In genomic region chr14:105050551-105050897, GRCh38 we compare ENCODE assay signal across 13 cellular contexts. TPM values are rescaled to one million over a fixed set of nuclear protein-coding genes. Genes with fewer than 3 reads are reported as not detected.
A peak's percentile ranks its signal among the peaks of the same experiment; 100 is the strongest.
DNase-seq lines count a peak whose midpoint lies in the region; ATAC-seq, FAIRE-seq and TF ChIP-seq lines count a peak whose summit lies in the region.
"Had no signal": no experiment of that assay in that cellular context is flagged by ENCODE, and none has a peak within 500 bp of the region (broad histone marks: within the 10 kb centered on the region; RNA-seq: fewer than 3 reads in every experiment).

No MANE protein-coding gene starts in this region.

- peaks cover 7% of the 10 kb centered on the region for H3K4me1 Mint-ChIP-seq in activated T-cell treated with anti-CD3 and anti-CD28 coated beads, Interleukin-2, amount 50 U/mL, for 72 hours (ENCODE audit: low read depth)

- H3K36me3 ChIP-seq in kidney (ENCODE audit: control insufficient read depth in 1 of 2, insufficient read depth in 2 of 2, low read length in 2 of 2) (no peaks in the 10 kb centered on the region), MG63 (no peaks in the 10 kb centered on the region), hepatocyte (replicated peaks; ENCODE audit: insufficient read depth, low read depth) (no peaks in the 10 kb centered on the region)
- H3K36me3 ChIP-seq: right lobe of liver had no signal

- H3K27me3 Mint-ChIP-seq in activated T-cell treated with anti-CD3 and anti-CD28 coated beads, Interleukin-2, amount 50 U/mL, for 72 hours (ENCODE audit: low read depth): no peaks in the 10 kb centered on the region

- no peak overlapping the region for H2AFZ ChIP-seq in hepatocyte

- no peaks in the 10 kb centered on the region for H3K9me3 Mint-ChIP-seq in activated T-cell treated with anti-CD3 and anti-CD28 coated beads, Interleukin-2, amount 50 U/mL, for 72 hours

- H3K4me3 Mint-ChIP-seq in activated T-cell treated with anti-CD3 and anti-CD28 coated beads, Interleukin-2, amount 50 U/mL, for 72 hours: no peak overlapping the region

- TF ChIP-seq CTCF in kidney (IDR thresholded peaks at IDR 0.05; ENCODE audit: borderline replicate concordance, extremely low read depth, insufficient read depth) (no peak), hepatocyte (IDR thresholded peaks at IDR 0.05; ENCODE audit: poor library complexity) (no peak)

- FAIRE-seq in HTR-8/SVneo (lab: Jason Lieb, UNC) (peak; percentile 76), RCC 7860 (lab: Jason Lieb, UNC) (no peak), kidney (lab: Jason Lieb, UNC) (no peak)
- FAIRE-seq: endometrium, keratinocyte had no signal

- H3K4me3 ChIP-seq in kidney (ENCODE audit: low read length in 2 of 2): no peak overlapping the region
- no peak overlapping the region for H3K4me3 ChIP-seq in MG63
- no peak overlapping the region for H3K4me3 ChIP-seq in hepatocyte
- H3K4me3 ChIP-seq: right lobe of liver had no signal

- H3K4me2 ChIP-seq in hepatocyte: no peak overlapping the region

- intact Hi-C loops in kidney (cut with DNase I): no loop called here

- no peak for ATAC-seq in activated T-cell treated with anti-CD3 and anti-CD28 coated beads, Interleukin-2, amount 50 U/mL, for 72 hours (replicated peaks in 1 of 2)

- H3K9me3 ChIP-seq in kidney (ENCODE audit: control insufficient read depth in 1 of 2, low read length in 2 of 2): no peaks in the 10 kb centered on the region
- no peaks in the 10 kb centered on the region for H3K9me3 ChIP-seq in MG63
- H3K9me3 ChIP-seq in hepatocyte (ENCODE audit: low read depth): no peaks in the 10 kb centered on the region
- H3K9me3 ChIP-seq: right lobe of liver had no signal

- peaks cover 10 to 14% of the 10 kb centered on the region in 2 donors for H3K36me3 Mint-ChIP-seq in activated T-cell treated with anti-CD3 and anti-CD28 coated beads, Interleukin-2, amount 50 U/mL, for 72 hours (ENCODE audit: insufficient read depth in 2 of 2)

- H3K4me1 ChIP-seq in kidney (ENCODE audit: control insufficient read depth in 1 of 2, insufficient read depth in 1 of 2, low read depth in 1 of 2, low read length in 2 of 2) (peaks cover 0 to 8% of the 10 kb centered on the region in 2 donors), hepatocyte (ENCODE audit: insufficient read depth) (peaks cover 2% of the 10 kb centered on the region)

- H3K9ac ChIP-seq in kidney (ENCODE audit: low read length in 2 of 2): no peak overlapping the region

- in situ Hi-C loops in Caki2 (cut with HindIII; ENCODE audit: low pct_unique_long_range_greater_than_20kb, low sequenced_read_pairs): no loop called here

- H3K27ac ChIP-seq in kidney (ENCODE audit: low read depth in 2 of 2, low read length in 2 of 2) (no peak overlapping the region), hepatocyte (no peak overlapping the region)
- H3K27ac ChIP-seq: right lobe of liver had no signal

- DNase-seq in Caki2 (ENCODE audit: low read depth) (peak; percentile 49), HTR-8/SVneo (ENCODE audit: insufficient read length, low spot score) (peak; percentile 44), RCC 7860 (ENCODE audit: low spot score) (peak; percentile 8), kidney (peak; percentile 96), NCI-H82 (lab: John Stamatoyannopoulos, UW) (no peak), MG63 (no peak), hepatocyte (ENCODE audit: low spot score) (no peak)
- DNase-seq in activated T-cell treated with anti-CD3 and anti-CD28 coated beads, Interleukin-2, amount 50 U/mL, for 72 hours: no peak
- DNase-seq: activated naive CD4-positive, alpha-beta T cell treated with anti-CD3 and anti-CD28 coated beads, Interleukin-2, amount 50 U/mL, for 16 hours; NCI-H2227 treated with DMSO at 0.1 percent for 48 hours had no signal

- H3K27me3 ChIP-seq in MG63 (no peaks in the 10 kb centered on the region), hepatocyte (no peaks in the 10 kb centered on the region)
- H3K27me3 ChIP-seq: right lobe of liver had no signal

- no peaks in the 10 kb centered on the region for H3K9me2 ChIP-seq in hepatocyte (replicated peaks; ENCODE audit: insufficient read depth)

- H3K27ac Mint-ChIP-seq in activated T-cell treated with anti-CD3 and anti-CD28 coated beads, Interleukin-2, amount 50 U/mL, for 72 hours: no peak overlapping the region

- H3K79me2 ChIP-seq in hepatocyte: no peaks in the 10 kb centered on the region

- no peaks in the 10 kb centered on the region for H4K20me1 ChIP-seq in hepatocyte (ENCODE audit: insufficient read depth, poor library complexity, severe bottlenecking)

- 75% methylated on average over 10 of the region's 10 CpGs for WGBS in hepatocyte (ENCODE audit: low lambda C conversion rate, missing lambda C conversion rate)

RNA-seq across cellular contexts. Expression of gene GPR132, which starts 14.7 kb away (rescaled TPM):
- 0.71 TPM in 1 of 2 replicates, not detected in the other for total RNA-seq in Caki2 (2014; rRNA removed; shearing (Covaris generic); ENCODE audit: low replicate concordance)
- 4.2 TPM for total RNA-seq in kidney
- 0.17 TPM for polyA plus RNA-seq in kidney (ENCODE audit: insufficient read depth, low read depth, low replicate concordance)
- 10 to 100 TPM; 38.2 to 49.6 TPM for total RNA-seq in activated T-cell treated with anti-CD3 and anti-CD28 coated beads, Interleukin-2, amount 50 U/mL, for 72 hours
- not detected in 2 replicates for total RNA-seq in MG63 (2014; rRNA removed; shearing (Covaris generic); ENCODE audit: low replicate concordance)
- total RNA-seq in hepatocyte: 0.24 and 0.83 TPM in 2 replicates
- 0.23 and 0.41 TPM in 2 replicates for polyA plus RNA-seq in hepatocyte
- polyA plus RNA-seq: keratinocyte had no signal

RNA-seq across cellular contexts. Expression of gene CDCA4, which starts 29.6 kb away (rescaled TPM):
- total RNA-seq in Caki2 (2014; rRNA removed; shearing (Covaris generic); ENCODE audit: low replicate concordance): 30.3 and 36.6 TPM in 2 replicates
- total RNA-seq in kidney: 6.3 TPM
- polyA plus RNA-seq in kidney (ENCODE audit: insufficient read depth, low read depth, low replicate concordance): 4.1 TPM
- total RNA-seq in activated T-cell treated with anti-CD3 and anti-CD28 coated beads, Interleukin-2, amount 50 U/mL, for 72 hours: 10 to 100 TPM; 56.8 to 57.5 TPM
- 30.3 and 49.7 TPM in 2 replicates for total RNA-seq in MG63 (2014; rRNA removed; shearing (Covaris generic); ENCODE audit: low replicate concordance)
- total RNA-seq in hepatocyte: 13.6 and 15.7 TPM in 2 replicates
- polyA plus RNA-seq in hepatocyte: 15.0 and 17.1 TPM in 2 replicates

Comparison
In these comparisons a context has a peak if more than half of its experiments do, and no peak if none do; other contexts are left out.
1. DNase-seq: peak in Caki2 (single experiment), HTR-8/SVneo (single experiment), RCC 7860 (single experiment) and kidney (single experiment); none in NCI-H82 (single experiment), activated T-cell treated with anti-CD3 and anti-CD28 coated beads, Interleukin-2, amount 50 U/mL, for 72 hours (0 of 2), MG63 (single experiment) and hepatocyte (single experiment).